8 cellular contexts compared by ENCODE assay signal in the genomic region with DNA sequence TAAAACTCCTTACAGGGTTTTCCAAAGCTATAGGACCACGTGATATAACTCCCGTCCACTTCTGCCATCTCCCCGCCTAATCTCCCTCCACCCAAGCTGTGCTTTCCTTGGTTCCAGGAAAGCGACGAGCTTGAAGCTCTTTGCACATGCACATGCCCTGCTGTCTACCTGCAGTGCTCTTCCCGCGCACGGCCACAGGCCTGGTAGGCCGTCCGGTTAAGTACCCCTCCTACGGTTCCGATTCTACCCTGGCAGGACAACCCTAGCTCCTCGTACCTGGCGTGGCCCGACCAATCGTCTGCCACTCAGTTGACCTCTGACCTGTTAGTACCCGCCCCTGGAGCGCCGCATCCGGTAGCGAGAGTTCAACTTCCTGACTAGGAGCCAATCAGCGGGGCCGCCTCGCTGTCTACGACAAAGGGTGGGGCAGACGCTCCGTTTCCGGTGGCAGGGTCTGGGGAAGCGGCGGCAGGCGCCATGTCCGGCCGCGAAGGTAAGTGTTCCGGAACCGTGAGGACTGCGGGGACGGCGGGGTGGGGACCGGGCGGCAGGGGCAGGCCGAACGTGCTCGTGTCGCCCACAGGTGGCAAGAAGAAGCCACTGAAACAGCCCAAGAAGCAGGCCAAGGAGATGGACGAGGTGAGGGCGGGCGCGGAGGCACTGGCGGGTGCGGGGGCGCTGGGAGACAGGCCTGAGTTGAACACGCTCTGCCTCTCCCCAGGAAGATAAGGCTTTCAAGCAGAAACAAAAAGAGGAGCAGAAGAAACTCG. TPM values are rescaled to one million over a fixed set of nuclear protein-coding genes. Genes with fewer than 3 reads are reported as not detected.
DNase-seq lines count a peak whose midpoint lies in the region; ATAC-seq and FAIRE-seq lines count a peak whose summit lies in the region.

A gene with protein sequence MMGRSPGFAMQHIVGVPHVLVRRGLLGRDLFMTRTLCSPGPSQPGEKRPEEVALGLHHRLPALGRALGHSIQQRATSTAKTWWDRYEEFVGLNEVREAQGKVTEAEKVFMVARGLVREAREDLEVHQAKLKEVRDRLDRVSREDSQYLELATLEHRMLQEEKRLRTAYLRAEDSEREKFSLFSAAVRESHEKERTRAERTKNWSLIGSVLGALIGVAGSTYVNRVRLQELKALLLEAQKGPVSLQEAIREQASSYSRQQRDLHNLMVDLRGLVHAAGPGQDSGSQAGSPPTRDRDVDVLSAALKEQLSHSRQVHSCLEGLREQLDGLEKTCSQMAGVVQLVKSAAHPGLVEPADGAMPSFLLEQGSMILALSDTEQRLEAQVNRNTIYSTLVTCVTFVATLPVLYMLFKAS (minus strand): TSS at position 300 of the 770 bp plus-strand sequence. CDS start 4,991 bp downstream, outside the sequence.
Gene TMA7 (plus strand): TSS at position 438 of the 770 bp plus-strand sequence. CDS start 40 bp downstream, at position 478.

- H3K4me3 Mint-ChIP-seq in activated T-cell treated with anti-CD3 and anti-CD28 coated beads, Interleukin-2, amount 50 U/mL, for 72 hours, result peak within 1 kb of the TSS; percentile 91 to 92

- H3K9me3 ChIP-seq in KOPT-K1 (ENCODE audit: insufficient read depth, low read length, poor library complexity, severe bottlenecking), result no peaks in the 10 kb centered on the region
- no peaks in the 10 kb centered on the region for H3K9me3 ChIP-seq in muscle layer of colon (ENCODE audit: low read length)

- ATAC-seq in GM21786 (IDR thresholded peaks at IDR 0.05; ENCODE audit: unreplicated experiment) (peak; percentile 93), esophagus mucosa (peak; percentile 96)
- ATAC-seq in activated T-cell treated with anti-CD3 and anti-CD28 coated beads, Interleukin-2, amount 50 U/mL, for 72 hours (replicated peaks in 1 of 2), result peak; percentile 97

- H3K4me1 ChIP-seq in muscle layer of colon (ENCODE audit: insufficient read depth, low read length), result peaks cover 25% of the 10 kb centered on the region

- H3K36me3 ChIP-seq in KOPT-K1 (ENCODE audit: insufficient read depth, low read length) (peaks cover 35% of the 10 kb centered on the region), muscle layer of colon (ENCODE audit: insufficient read depth, low read length) (peaks cover 27% of the 10 kb centered on the region)

- H3K4me1 Mint-ChIP-seq in activated T-cell treated with anti-CD3 and anti-CD28 coated beads, Interleukin-2, amount 50 U/mL, for 72 hours (ENCODE audit: low read depth), result peaks cover 47% of the 10 kb centered on the region

- H3K36me3 Mint-ChIP-seq in activated T-cell treated with anti-CD3 and anti-CD28 coated beads, Interleukin-2, amount 50 U/mL, for 72 hours (ENCODE audit: insufficient read depth in 2 of 2), result peaks cover 7 to 13% of the 10 kb centered on the region in 2 donors

- H3K4me3 ChIP-seq in muscle layer of colon (ENCODE audit: low read depth in 1 of 2, low read length in 2 of 2), result peak within 1 kb of the TSS; percentile 91 to 92

- H3K9ac ChIP-seq in muscle layer of colon (ENCODE audit: low read length), result peak within 1 kb of the TSS; percentile 75

- H3K27me3 ChIP-seq in muscle layer of colon (ENCODE audit: control insufficient read depth in 1 of 2, insufficient read depth in 2 of 2, low read length in 2 of 2), result no peaks in the 10 kb centered on the region

- DNase-seq in DMS79 treated with DMSO at 0.1 percent for 48 hours (lab: John Stamatoyannopoulos, UW), result peak; percentile 88
- peak; percentile 91 for DNase-seq in RCC 7860 (ENCODE audit: low spot score)
- peak; percentile 99 for DNase-seq in activated T-cell treated with anti-CD3 and anti-CD28 coated beads, Interleukin-2, amount 50 U/mL, for 72 hours
- peak; percentile 97 for DNase-seq in stimulated activated CD8-positive, alpha-beta memory T cell treated with anti-CD3 and anti-CD28 coated beads, Interleukin-7, amount 100 ng/mL, for 24 hours (ENCODE audit: low read depth)

- no peaks in the 10 kb centered on the region for H3K27me3 Mint-ChIP-seq in activated T-cell treated with anti-CD3 and anti-CD28 coated beads, Interleukin-2, amount 50 U/mL, for 72 hours (ENCODE audit: low read depth)

- FAIRE-seq in RCC 7860 (lab: Jason Lieb, UNC), result peak; percentile 84

- H3K27ac Mint-ChIP-seq in activated T-cell treated with anti-CD3 and anti-CD28 coated beads, Interleukin-2, amount 50 U/mL, for 72 hours, result peak within 1 kb of the TSS; percentile 89

- H3K27ac ChIP-seq in KOPT-K1 (ENCODE audit: low read depth, low read length, poor library complexity, severe bottlenecking), result peak within 1 kb of the TSS; percentile 83
- peak within 1 kb of the TSS; percentile 91 for H3K27ac ChIP-seq in muscle layer of colon (ENCODE audit: low read depth, low read length)

- H3K9me3 Mint-ChIP-seq in activated T-cell treated with anti-CD3 and anti-CD28 coated beads, Interleukin-2, amount 50 U/mL, for 72 hours, result no peaks in the 10 kb centered on the region

RNA-seq across cellular contexts. Expression of the first gene that starts in this region (rescaled TPM):
- total RNA-seq in activated T-cell treated with anti-CD3 and anti-CD28 coated beads, Interleukin-2, amount 50 U/mL, for 72 hours, result 10 to 100 TPM; 13.5 to 16.7 TPM
- 15.3 TPM for total RNA-seq in esophagus mucosa

RNA-seq across cellular contexts. Expression of gene TMA7, which starts in this region (rescaled TPM):
- total RNA-seq in activated T-cell treated with anti-CD3 and anti-CD28 coated beads, Interleukin-2, amount 50 U/mL, for 72 hours, result 100 to 1,000 TPM; 263 to 285 TPM
- 244 TPM for total RNA-seq in esophagus mucosa

Comparison
In these comparisons a context has a peak if more than half of its experiments do, and no peak if none do; other contexts are left out.
1. Peak in every context shown above with its lines: DNase-seq, ATAC-seq, H3K4me3 ChIP-seq and H3K27ac ChIP-seq.